1 cellular context compared by ENCODE assay signal in the genomic region with DNA sequence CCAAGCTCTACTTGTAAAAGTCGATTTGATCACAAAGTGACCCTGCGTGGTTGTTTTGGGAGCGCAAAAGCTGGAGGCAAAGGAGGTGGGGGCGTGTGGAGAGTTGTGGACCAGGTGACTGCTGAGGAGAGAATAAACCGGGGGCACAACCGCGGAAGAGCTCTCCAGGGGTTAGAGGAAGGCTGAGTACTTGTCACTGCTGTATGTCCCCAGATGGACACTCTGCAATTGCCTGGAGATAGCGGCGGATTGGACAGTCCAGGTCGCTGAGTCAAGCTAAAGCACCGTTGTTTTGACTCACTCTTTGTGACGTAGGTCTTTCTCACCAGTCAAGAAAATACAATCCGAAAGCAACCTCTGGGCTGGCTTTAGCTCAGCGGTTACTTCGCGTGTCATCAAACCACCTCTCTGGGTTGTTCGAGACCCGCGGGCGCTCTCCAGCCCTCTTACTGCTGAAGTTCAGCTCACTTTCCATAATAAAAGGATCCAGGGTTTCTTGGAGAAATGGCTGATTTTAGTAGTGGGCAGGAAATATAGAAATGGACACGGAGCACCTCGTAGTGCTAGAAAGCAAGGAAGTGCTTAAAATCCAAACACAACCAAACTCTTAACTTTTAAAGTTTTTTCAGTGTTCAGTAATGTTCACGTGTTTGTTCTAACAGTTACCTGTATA.
TF ChIP-seq lines count a peak whose summit lies in the region.

No MANE protein-coding gene starts in this region.

TF ChIP-seq in K562, 482 proteins besides CTCF, POLR2A, EP300 and RAD21 (continued from another document and continues in another):
- TF ChIP-seq, protein P1, sequence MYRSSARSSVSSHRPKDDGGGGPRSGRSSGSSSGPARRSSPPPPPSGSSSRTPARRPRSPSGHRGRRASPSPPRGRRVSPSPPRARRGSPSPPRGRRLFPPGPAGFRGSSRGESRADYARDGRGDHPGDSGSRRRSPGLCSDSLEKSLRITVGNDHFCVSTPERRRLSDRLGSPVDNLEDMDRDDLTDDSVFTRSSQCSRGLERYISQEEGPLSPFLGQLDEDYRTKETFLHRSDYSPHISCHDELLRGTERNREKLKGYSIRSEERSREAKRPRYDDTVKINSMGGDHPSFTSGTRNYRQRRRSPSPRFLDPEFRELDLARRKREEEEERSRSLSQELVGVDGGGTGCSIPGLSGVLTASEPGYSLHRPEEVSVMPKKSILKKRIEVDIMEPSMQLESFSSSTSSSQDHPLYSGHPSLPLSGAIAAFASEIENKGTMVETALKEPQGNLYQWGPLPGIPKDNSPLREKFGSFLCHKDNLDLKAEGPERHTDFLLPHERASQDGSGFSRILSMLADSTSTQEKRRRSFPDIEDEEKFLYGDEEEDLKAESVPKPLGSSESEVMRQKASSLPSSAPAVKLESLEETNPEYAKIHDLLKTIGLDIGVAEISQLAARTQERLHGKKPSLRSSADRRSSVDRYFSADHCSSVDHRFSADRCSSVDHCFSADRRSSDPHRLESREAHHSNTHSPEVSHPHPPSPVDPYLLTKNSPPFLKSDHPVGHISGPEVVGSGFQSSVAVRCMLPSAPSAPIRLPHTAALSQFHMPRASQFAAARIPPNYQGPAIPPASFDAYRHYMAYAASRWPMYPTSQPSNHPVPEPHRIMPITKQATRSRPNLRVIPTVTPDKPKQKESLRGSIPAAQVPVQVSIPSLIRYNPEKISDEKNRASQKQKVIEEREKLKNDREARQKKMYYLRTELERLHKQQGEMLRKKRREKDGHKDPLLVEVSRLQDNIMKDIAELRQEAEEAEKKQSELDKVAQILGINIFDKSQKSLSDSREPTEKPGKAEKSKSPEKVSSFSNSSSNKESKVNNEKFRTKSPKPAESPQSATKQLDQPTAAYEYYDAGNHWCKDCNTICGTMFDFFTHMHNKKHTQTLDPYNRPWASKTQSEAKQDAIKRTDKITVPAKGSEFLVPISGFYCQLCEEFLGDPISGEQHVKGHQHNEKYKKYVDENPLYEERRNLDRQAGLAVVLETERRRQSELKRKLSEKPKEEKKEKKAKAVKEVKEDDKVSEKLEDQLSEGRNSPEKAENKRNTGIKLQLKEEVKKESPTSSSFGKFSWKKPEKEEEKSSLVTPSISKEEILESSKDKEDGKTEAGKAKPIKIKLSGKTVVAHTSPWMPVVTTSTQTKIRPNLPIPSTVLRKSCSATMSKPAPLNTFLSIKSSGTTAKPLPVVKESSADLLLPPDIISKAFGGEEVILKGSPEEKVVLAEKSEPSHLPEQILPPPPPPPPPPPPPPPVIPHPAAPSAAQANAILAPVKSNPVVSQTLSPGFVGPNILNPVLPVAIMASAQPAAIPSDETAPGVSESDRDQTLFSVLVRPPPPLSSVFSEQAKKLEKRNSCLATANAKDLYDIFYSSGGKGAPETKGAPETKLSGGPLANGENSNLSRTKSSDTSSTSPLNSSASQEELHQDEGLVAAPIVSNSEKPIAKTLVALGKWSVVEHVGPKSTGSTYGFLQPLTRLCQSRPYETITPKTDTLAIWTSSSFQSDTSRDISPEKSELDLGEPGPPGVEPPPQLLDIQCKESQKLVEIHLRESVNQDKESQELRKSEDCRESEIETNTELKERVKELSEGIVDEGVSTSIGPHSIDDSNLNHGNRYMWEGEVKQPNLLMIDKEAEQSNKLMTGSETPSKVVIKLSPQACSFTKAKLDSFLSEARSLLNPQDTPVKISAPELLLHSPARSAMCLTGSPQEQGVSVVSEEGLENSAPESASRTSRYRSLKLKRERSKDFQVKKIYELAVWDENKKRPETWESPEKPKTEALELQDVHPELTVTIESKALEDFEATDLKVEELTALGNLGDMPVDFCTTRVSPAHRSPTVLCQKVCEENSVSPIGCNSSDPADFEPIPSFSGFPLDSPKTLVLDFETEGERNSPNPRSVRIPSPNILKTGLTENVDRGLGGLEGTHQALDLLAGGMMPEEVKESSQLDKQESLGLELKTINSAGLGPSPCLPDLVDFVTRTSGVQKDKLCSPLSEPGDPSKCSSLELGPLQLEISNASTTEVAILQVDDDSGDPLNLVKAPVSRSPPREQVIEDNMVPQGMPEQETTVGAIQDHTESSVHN (IDR thresholded peaks at IDR 0.05; ENCODE audit: borderline replicate concordance in 1 of 2, low read depth in 1 of 2), result no peak
- TF ChIP-seq ZNF354B (CRISPR knock-in tag; IDR thresholded peaks at IDR 0.05), result no peak
- TF ChIP-seq PHB2 (IDR thresholded peaks at IDR 0.05; ENCODE audit: low read depth), result no peak
- TF ChIP-seq NFIX (CRISPR knock-in tag; IDR thresholded peaks at IDR 0.05; ENCODE audit: low read depth), result no peak
- TF ChIP-seq SMAD2 (IDR thresholded peaks at IDR 0.05; ENCODE audit: low read depth, low read length), result no peak
- TF ChIP-seq, protein P2, sequence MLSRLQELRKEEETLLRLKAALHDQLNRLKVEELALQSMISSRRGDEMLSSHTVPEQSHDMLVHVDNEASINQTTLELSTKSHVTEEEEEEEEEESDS (CRISPR knock-in tag; IDR thresholded peaks at IDR 0.05), result no peak
- peak; percentile 87 for TF ChIP-seq RFX5 (IDR thresholded peaks at IDR 0.05; ENCODE audit: low read depth, low read length)
- TF ChIP-seq, protein P3, sequence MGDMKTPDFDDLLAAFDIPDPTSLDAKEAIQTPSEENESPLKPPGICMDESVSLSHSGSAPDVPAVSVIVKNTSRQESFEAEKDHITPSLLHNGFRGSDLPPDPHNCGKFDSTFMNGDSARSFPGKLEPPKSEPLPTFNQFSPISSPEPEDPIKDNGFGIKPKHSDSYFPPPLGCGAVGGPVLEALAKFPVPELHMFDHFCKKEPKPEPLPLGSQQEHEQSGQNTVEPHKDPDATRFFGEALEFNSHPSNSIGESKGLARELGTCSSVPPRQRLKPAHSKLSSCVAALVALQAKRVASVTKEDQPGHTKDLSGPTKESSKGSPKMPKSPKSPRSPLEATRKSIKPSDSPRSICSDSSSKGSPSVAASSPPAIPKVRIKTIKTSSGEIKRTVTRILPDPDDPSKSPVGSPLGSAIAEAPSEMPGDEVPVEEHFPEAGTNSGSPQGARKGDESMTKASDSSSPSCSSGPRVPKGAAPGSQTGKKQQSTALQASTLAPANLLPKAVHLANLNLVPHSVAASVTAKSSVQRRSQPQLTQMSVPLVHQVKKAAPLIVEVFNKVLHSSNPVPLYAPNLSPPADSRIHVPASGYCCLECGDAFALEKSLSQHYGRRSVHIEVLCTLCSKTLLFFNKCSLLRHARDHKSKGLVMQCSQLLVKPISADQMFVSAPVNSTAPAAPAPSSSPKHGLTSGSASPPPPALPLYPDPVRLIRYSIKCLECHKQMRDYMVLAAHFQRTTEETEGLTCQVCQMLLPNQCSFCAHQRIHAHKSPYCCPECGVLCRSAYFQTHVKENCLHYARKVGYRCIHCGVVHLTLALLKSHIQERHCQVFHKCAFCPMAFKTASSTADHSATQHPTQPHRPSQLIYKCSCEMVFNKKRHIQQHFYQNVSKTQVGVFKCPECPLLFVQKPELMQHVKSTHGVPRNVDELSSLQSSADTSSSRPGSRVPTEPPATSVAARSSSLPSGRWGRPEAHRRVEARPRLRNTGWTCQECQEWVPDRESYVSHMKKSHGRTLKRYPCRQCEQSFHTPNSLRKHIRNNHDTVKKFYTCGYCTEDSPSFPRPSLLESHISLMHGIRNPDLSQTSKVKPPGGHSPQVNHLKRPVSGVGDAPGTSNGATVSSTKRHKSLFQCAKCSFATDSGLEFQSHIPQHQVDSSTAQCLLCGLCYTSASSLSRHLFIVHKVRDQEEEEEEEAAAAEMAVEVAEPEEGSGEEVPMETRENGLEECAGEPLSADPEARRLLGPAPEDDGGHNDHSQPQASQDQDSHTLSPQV (IDR thresholded peaks at IDR 0.05), result peak; percentile 95
- no peak for TF ChIP-seq ZNF717 (CRISPR knock-in tag; IDR thresholded peaks at IDR 0.05)
- TF ChIP-seq HLTF (IDR thresholded peaks at IDR 0.05), result no peak
- no peak for TF ChIP-seq BRCA1 (IDR thresholded peaks at IDR 0.05)
- no peak for TF ChIP-seq BRCA1 (CRISPR knock-in tag; IDR thresholded peaks at IDR 0.05)
- TF ChIP-seq, protein P4, sequence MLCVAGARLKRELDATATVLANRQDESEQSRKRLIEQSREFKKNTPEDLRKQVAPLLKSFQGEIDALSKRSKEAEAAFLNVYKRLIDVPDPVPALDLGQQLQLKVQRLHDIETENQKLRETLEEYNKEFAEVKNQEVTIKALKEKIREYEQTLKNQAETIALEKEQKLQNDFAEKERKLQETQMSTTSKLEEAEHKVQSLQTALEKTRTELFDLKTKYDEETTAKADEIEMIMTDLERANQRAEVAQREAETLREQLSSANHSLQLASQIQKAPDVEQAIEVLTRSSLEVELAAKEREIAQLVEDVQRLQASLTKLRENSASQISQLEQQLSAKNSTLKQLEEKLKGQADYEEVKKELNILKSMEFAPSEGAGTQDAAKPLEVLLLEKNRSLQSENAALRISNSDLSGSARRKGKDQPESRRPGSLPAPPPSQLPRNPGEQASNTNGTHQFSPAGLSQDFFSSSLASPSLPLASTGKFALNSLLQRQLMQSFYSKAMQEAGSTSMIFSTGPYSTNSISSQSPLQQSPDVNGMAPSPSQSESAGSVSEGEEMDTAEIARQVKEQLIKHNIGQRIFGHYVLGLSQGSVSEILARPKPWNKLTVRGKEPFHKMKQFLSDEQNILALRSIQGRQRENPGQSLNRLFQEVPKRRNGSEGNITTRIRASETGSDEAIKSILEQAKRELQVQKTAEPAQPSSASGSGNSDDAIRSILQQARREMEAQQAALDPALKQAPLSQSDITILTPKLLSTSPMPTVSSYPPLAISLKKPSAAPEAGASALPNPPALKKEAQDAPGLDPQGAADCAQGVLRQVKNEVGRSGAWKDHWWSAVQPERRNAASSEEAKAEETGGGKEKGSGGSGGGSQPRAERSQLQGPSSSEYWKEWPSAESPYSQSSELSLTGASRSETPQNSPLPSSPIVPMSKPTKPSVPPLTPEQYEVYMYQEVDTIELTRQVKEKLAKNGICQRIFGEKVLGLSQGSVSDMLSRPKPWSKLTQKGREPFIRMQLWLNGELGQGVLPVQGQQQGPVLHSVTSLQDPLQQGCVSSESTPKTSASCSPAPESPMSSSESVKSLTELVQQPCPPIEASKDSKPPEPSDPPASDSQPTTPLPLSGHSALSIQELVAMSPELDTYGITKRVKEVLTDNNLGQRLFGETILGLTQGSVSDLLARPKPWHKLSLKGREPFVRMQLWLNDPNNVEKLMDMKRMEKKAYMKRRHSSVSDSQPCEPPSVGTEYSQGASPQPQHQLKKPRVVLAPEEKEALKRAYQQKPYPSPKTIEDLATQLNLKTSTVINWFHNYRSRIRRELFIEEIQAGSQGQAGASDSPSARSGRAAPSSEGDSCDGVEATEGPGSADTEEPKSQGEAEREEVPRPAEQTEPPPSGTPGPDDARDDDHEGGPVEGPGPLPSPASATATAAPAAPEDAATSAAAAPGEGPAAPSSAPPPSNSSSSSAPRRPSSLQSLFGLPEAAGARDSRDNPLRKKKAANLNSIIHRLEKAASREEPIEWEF (CRISPR knock-in tag; IDR thresholded peaks at IDR 0.05), result no peak
- TF ChIP-seq FOS (IDR thresholded peaks at IDR 0.05; ENCODE audit: extremely low read depth, insufficient read length), result peak; percentile 25
- TF ChIP-seq NFIC (IDR thresholded peaks at IDR 0.05), result peak; percentile 86
- TF ChIP-seq LEF1 (IDR thresholded peaks at IDR 0.05), result no peak
- TF ChIP-seq, protein P5, sequence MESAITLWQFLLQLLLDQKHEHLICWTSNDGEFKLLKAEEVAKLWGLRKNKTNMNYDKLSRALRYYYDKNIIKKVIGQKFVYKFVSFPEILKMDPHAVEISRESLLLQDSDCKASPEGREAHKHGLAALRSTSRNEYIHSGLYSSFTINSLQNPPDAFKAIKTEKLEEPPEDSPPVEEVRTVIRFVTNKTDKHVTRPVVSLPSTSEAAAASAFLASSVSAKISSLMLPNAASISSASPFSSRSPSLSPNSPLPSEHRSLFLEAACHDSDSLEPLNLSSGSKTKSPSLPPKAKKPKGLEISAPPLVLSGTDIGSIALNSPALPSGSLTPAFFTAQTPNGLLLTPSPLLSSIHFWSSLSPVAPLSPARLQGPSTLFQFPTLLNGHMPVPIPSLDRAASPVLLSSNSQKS (CRISPR knock-in tag; IDR thresholded peaks at IDR 0.05), result no peak
- TF ChIP-seq, protein P6, sequence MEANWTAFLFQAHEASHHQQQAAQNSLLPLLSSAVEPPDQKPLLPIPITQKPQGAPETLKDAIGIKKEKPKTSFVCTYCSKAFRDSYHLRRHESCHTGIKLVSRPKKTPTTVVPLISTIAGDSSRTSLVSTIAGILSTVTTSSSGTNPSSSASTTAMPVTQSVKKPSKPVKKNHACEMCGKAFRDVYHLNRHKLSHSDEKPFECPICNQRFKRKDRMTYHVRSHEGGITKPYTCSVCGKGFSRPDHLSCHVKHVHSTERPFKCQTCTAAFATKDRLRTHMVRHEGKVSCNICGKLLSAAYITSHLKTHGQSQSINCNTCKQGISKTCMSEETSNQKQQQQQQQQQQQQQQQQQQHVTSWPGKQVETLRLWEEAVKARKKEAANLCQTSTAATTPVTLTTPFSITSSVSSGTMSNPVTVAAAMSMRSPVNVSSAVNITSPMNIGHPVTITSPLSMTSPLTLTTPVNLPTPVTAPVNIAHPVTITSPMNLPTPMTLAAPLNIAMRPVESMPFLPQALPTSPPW (CRISPR knock-in tag; IDR thresholded peaks at IDR 0.05), result no peak; the same call in 1 of the 2 replicates
- no peak for TF ChIP-seq ZNF165 (CRISPR knock-in tag; IDR thresholded peaks at IDR 0.05; ENCODE audit: borderline replicate concordance)
- TF ChIP-seq ARNT (IDR thresholded peaks at IDR 0.05), result peak; percentile 23 to 95; a peak in 2 of 4 replicates
- TF ChIP-seq COPS2 (conservative IDR thresholded peaks at IDR 0.05), result no peak
- TF ChIP-seq, protein P7, sequence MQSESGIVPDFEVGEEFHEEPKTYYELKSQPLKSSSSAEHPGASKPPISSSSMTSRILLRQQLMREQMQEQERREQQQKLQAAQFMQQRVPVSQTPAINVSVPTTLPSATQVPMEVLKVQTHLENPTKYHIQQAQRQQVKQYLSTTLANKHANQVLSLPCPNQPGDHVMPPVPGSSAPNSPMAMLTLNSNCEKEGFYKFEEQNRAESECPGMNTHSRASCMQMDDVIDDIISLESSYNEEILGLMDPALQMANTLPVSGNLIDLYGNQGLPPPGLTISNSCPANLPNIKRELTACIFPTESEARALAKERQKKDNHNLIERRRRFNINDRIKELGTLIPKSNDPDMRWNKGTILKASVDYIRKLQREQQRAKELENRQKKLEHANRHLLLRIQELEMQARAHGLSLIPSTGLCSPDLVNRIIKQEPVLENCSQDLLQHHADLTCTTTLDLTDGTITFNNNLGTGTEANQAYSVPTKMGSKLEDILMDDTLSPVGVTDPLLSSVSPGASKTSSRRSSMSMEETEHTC (IDR thresholded peaks at IDR 0.05), result no peak
- TF ChIP-seq, protein P8, sequence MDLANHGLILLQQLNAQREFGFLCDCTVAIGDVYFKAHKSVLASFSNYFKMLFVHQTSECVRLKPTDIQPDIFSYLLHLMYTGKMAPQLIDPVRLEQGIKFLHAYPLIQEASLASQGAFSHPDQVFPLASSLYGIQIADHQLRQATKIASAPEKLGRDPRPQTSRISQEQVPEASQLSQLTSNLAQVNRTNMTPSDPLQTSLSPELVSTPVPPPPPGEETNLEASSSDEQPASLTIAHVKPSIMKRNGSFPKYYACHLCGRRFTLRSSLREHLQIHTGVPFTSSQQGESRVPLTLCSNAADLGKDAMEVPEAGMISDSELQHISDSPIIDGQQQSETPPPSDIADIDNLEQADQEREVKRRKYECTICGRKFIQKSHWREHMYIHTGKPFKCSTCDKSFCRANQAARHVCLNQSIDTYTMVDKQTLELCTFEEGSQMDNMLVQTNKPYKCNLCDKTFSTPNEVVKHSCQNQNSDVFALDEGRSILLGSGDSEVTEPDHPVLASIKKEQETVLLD (IDR thresholded peaks at IDR 0.05), result no peak
